ENCODE assay signal across 8 cellular contexts in genomic region chr6:27297857-27298730, GRCh38. TPM values are rescaled to one million over a fixed set of nuclear protein-coding genes. Genes with fewer than 3 reads are reported as not detected.
A peak's percentile ranks its signal among the peaks of the same experiment; 100 is the strongest.
DNase-seq lines count a peak whose midpoint lies in the region; ATAC-seq and TF ChIP-seq lines count a peak whose summit lies in the region.

No MANE protein-coding gene starts in this region.

- H3K4me3 ChIP-seq in HUES6 (ENCODE audit: low read depth, low read length) (peak overlapping the region; percentile 90), left lung (no peak overlapping the region)

- H3K27ac Mint-ChIP-seq in activated T-helper 1 cell treated with anti-CD3 and anti-CD28 coated beads, Interleukin-12 subunit alpha, Interleukin-12 subunit beta, Interleukin-2, Interleukin-4 antibody, amounts not matched to agents 30 ng/mL and 10 ng/mL and 1 ng/mL, durations not matched to agents 14 hours and 24 hours and 36 hours = peak overlapping the region; percentile 8

- no peaks in the 10 kb centered on the region for H3K9me3 ChIP-seq in HUES6 (ENCODE audit: control insufficient read depth, insufficient read depth, low read depth, low read length)
- peaks cover 0 to 4% of the 10 kb centered on the region in 2 donors for H3K9me3 ChIP-seq in left lung

- DNase-seq in EL (peak; percentile 77), kidney glomerular epithelial cell (lab: John Stamatoyannopoulos, UW) (peak; percentile 47), left lung (no peak), mesenteric fat pad (ENCODE audit: low spot score) (no peak), NCI-H187 (lab: John Stamatoyannopoulos, UW) (no peak)
- DNase-seq in activated T-helper 1 cell treated with anti-CD3 and anti-CD28 coated beads, Interleukin-12 subunit alpha, Interleukin-12 subunit beta, Interleukin-2, Interleukin-4 antibody, amounts not matched to agents 30 ng/mL and 10 ng/mL and 1 ng/mL, durations not matched to agents 14 hours and 24 hours and 36 hours (ENCODE audit: low spot score) = no peak

- peaks cover 42% of the 10 kb centered on the region for H3K27me3 Mint-ChIP-seq in activated T-helper 1 cell treated with anti-CD3 and anti-CD28 coated beads, Interleukin-12 subunit alpha, Interleukin-12 subunit beta, Interleukin-2, Interleukin-4 antibody, amounts not matched to agents 30 ng/mL and 10 ng/mL and 1 ng/mL, durations not matched to agents 14 hours and 24 hours and 36 hours (ENCODE audit: insufficient read depth)

- no peak overlapping the region for H3K4me3 Mint-ChIP-seq in activated T-helper 1 cell treated with anti-CD3 and anti-CD28 coated beads, Interleukin-12 subunit alpha, Interleukin-12 subunit beta, Interleukin-2, Interleukin-4 antibody, amounts not matched to agents 30 ng/mL and 10 ng/mL and 1 ng/mL, durations not matched to agents 14 hours and 24 hours and 36 hours

- ATAC-seq in left lung = no peak
- no peak for ATAC-seq in HG03095 (IDR thresholded peaks at IDR 0.05; ENCODE audit: unreplicated experiment)

- intact Hi-C loops in activated T-helper 1 cell treated with anti-CD3 and anti-CD28 coated beads, Interleukin-12 subunit alpha, Interleukin-12 subunit beta, Interleukin-2, Interleukin-4 antibody, amounts not matched to agents 30 ng/mL and 10 ng/mL and 1 ng/mL, durations not matched to agents 14 hours and 24 hours and 36 hours (cut with micrococcal nuclease) = loop anchor here (5.0 kb wide), 6 partner anchors 259 to 1514 kb away; no protein-coding TSS in a partner anchor
- intact Hi-C loops in left lung (cut with DNase I) = no loop called here

- H3K36me3 Mint-ChIP-seq in activated T-helper 1 cell treated with anti-CD3 and anti-CD28 coated beads, Interleukin-12 subunit alpha, Interleukin-12 subunit beta, Interleukin-2, Interleukin-4 antibody, amounts not matched to agents 30 ng/mL and 10 ng/mL and 1 ng/mL, durations not matched to agents 14 hours and 24 hours and 36 hours (ENCODE audit: low read depth) = no peaks in the 10 kb centered on the region

- peak overlapping the region; percentile 21 for H3K9ac ChIP-seq in HUES6 (ENCODE audit: low read length)

- no peaks in the 10 kb centered on the region for H3K36me3 ChIP-seq in HUES6 (ENCODE audit: control insufficient read depth, insufficient read depth, low read length)
- H3K36me3 ChIP-seq in left lung = no peaks in the 10 kb centered on the region

- peaks cover 23% of the 10 kb centered on the region for H3K9me3 Mint-ChIP-seq in activated T-helper 1 cell treated with anti-CD3 and anti-CD28 coated beads, Interleukin-12 subunit alpha, Interleukin-12 subunit beta, Interleukin-2, Interleukin-4 antibody, amounts not matched to agents 30 ng/mL and 10 ng/mL and 1 ng/mL, durations not matched to agents 14 hours and 24 hours and 36 hours

- H3K4me1 Mint-ChIP-seq in activated T-helper 1 cell treated with anti-CD3 and anti-CD28 coated beads, Interleukin-12 subunit alpha, Interleukin-12 subunit beta, Interleukin-2, Interleukin-4 antibody, amounts not matched to agents 30 ng/mL and 10 ng/mL and 1 ng/mL, durations not matched to agents 14 hours and 24 hours and 36 hours (ENCODE audit: low read depth) = no peaks in the 10 kb centered on the region

- H3K4me1 ChIP-seq in HUES6 (ENCODE audit: control insufficient read depth, insufficient read depth, low read length) (no peaks in the 10 kb centered on the region), left lung (no peaks in the 10 kb centered on the region)

- TF ChIP-seq CTCF in left lung (IDR thresholded peaks at IDR 0.05) = no peak

- H3K27ac ChIP-seq in HUES6 (ENCODE audit: low read depth, low read length) (no peak overlapping the region), left lung (no peak overlapping the region)

- H3K27me3 ChIP-seq in HUES6 (ENCODE audit: control insufficient read depth, insufficient read depth, low read length) (peaks cover 4% of the 10 kb centered on the region; the same call in 1 of the 2 replicates), left lung (peaks cover 87 to 100% of the 10 kb centered on the region in 2 donors)

RNA-seq across cellular contexts. Expression of gene POM121L2, which starts 14.0 kb away (rescaled TPM):
- not detected in 2 replicates for total RNA-seq in activated T-helper 1 cell treated with anti-CD3 and anti-CD28 coated beads, Interleukin-12 subunit alpha, Interleukin-12 subunit beta, Interleukin-2, Interleukin-4 antibody, amounts not matched to agents 30 ng/mL and 10 ng/mL and 1 ng/mL, durations not matched to agents 14 hours and 24 hours and 36 hours
- not detected for total RNA-seq in left lung
- not detected for total RNA-seq in mesenteric fat pad

RNA-seq across cellular contexts. Expression of gene PRSS16, which starts 50.6 kb away (rescaled TPM):
- 0.13 and 0.98 TPM in 2 replicates for total RNA-seq in activated T-helper 1 cell treated with anti-CD3 and anti-CD28 coated beads, Interleukin-12 subunit alpha, Interleukin-12 subunit beta, Interleukin-2, Interleukin-4 antibody, amounts not matched to agents 30 ng/mL and 10 ng/mL and 1 ng/mL, durations not matched to agents 14 hours and 24 hours and 36 hours
- total RNA-seq in left lung = 10 to 100 TPM; 12.3 to 18.3 TPM
- total RNA-seq in mesenteric fat pad = 0.19 TPM

Comparison
In these comparisons a context has a peak if more than half of its experiments do, and no peak if none do; other contexts are left out.
1. DNase-seq: peak in EL (single experiment) and kidney glomerular epithelial cell (single experiment); none in activated T-helper 1 cell treated with anti-CD3 and anti-CD28 coated beads, Interleukin-12 subunit alpha, Interleukin-12 subunit beta, Interleukin-2, Interleukin-4 antibody, amounts not matched to agents 30 ng/mL and 10 ng/mL and 1 ng/mL, durations not matched to agents 14 hours and 24 hours and 36 hours (single experiment), left lung (0 of 2), mesenteric fat pad (single experiment) and NCI-H187 (0 of 2).